ENCODE assay signal across 28 cellular contexts in the genomic region with DNA sequence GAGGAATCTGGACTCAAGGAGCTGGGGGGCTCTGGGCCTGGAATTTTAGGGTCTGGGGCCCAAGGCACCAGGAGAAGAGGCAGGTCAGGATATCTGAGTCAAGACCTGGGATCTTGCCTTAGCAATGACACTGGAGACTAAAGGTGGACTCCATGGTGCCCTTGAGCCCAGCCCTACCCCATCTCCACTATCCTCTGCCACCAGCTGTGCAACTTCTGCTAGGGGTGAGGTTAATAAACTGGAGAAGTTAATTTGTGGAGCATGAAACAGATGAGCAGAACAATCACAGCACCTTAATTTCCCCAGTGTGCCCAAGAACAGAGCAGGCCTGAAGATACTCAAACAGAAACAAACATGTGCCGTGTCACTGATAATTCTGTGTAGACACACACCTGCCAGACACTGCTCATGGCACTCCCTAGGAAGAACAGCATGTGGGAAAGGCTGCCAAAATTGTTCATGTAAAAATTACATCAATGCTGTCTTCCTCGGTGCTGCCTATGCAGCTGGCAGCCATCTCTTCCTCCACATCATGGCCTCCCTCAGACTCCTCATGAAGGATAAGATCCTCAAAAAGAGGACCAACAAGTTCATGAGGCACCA. TPM values are rescaled to one million over a fixed set of nuclear protein-coding genes. Genes with fewer than 3 reads are reported as not detected.
DNase-seq lines count a peak whose midpoint lies in the region; FAIRE-seq and TF ChIP-seq lines count a peak whose summit lies in the region.
"Had no signal": no experiment of that assay in that cellular context is flagged by ENCODE, and none has a peak within 500 bp of the region (broad histone marks: within the 10 kb centered on the region; RNA-seq: fewer than 3 reads in every experiment).

No MANE protein-coding gene starts in this region.

- no peak overlapping the region for H2BK20ac ChIP-seq in H1 (ENCODE audit: low read length)

- H3K14ac ChIP-seq in H1 (ENCODE audit: insufficient read length), result no peak overlapping the region

- H3K18ac ChIP-seq in H1 (ENCODE audit: extremely low read depth, low read length), result no peak overlapping the region

- no peak overlapping the region for H3K4me3 ChIP-seq in CD8-positive, alpha-beta memory T cell (ENCODE audit: low read length)
- H3K4me3 ChIP-seq in H1 (ENCODE audit: extremely low read depth in 1 of 4, insufficient read depth in 2 of 4, low read depth in 3 of 4, low read length in 4 of 4) (no peak overlapping the region), spleen (peak overlapping the region in 4 of 8 donors; percentile 38 to 78 (median 61))
- H3K4me3 ChIP-seq: cardiac muscle cell, mucosa of descending colon, psoas muscle, SJSA1 had no signal

- CTCF ChIA-PET in CD8-positive, alpha-beta memory T cell (lab: Charles Lee), result interaction anchor here (1.8 kb wide), 1 partner anchor 63 kb away, joined by 4 read pairs; no protein-coding TSS in a partner anchor
- CTCF ChIA-PET in H1 (lab: Charles Lee; ENCODE audit: partially characterized antibody), result interaction anchor here (1.2 to 8.1 kb wide), 5 partner anchors 10 to 66 kb away, joined by 4 to 118 read pairs (median 10); partner anchors contain the start of gene HLA-DOA

- no peak overlapping the region for H4K5ac ChIP-seq in H1 (ENCODE audit: insufficient read length, low read depth, low read length)

- TF ChIP-seq EP300 in H1 (IDR thresholded peaks at IDR 0.05; ENCODE audit: borderline replicate concordance in 1 of 2, low read depth in 2 of 2, low read length in 2 of 2), result no peak

- FAIRE-seq in GM19239 (lab: Jason Lieb, UNC) (peak; percentile 65), H1 (lab: Jason Lieb, UNC) (no peak)
- FAIRE-seq: H54, HTR-8/SVneo, kidney, RCC 7860, urothelium cell line had no signal

- H3K4me3 Mint-ChIP-seq in CD8-positive, alpha-beta memory T cell, result peak overlapping the region in 4 of 7 donors; percentile 21 to 98 (median 42)
- H3K4me3 Mint-ChIP-seq: activated CD4-positive, alpha-beta T cell treated with anti-CD3 and anti-CD28 coated beads for 36 hours had no signal

- H3K36me3 ChIP-seq in CD8-positive, alpha-beta memory T cell (ENCODE audit: insufficient read depth, low read length), result peaks cover 10% of the 10 kb centered on the region
- H3K36me3 ChIP-seq in H1 (ENCODE audit: control insufficient read depth in 2 of 4, insufficient read depth in 4 of 4, low read length in 3 of 4) (no peaks in the 10 kb centered on the region), spleen (peaks cover 0 to 52% (median 14%) of the 10 kb centered on the region in 6 donors)
- H3K36me3 ChIP-seq: cardiac muscle cell, neutrophil, SJSA1 had no signal

- H3K56ac ChIP-seq in H1 (replicated peaks; ENCODE audit: insufficient read length, low read depth, low read length), result no peak overlapping the region

- peaks cover 8% of the 10 kb centered on the region; the same call in 1 of the 2 replicates for H3K23me2 ChIP-seq in H1 (ENCODE audit: low read depth, low read length)

- no peaks in the 10 kb centered on the region for H3K27me3 ChIP-seq in CD8-positive, alpha-beta memory T cell (ENCODE audit: insufficient read depth, low read length, poor library complexity, severe bottlenecking)
- H3K27me3 ChIP-seq in H1 (replicated peaks in 1 of 4; ENCODE audit: control insufficient read depth in 3 of 4, extremely low read depth in 1 of 4, insufficient read depth in 3 of 4, low read length in 3 of 4) (peaks cover 0 to 8% (median 3%) of the 10 kb centered on the region in 4 experiments; a peak in 4 of 7 replicates), spleen (replicated peaks in 1 of 7) (no peaks in the 10 kb centered on the region)
- H3K27me3 ChIP-seq: cardiac muscle cell had no signal

- no peaks in the 10 kb centered on the region for H3K27me3 Mint-ChIP-seq in CD8-positive, alpha-beta memory T cell
- H3K27me3 Mint-ChIP-seq: CD4-positive, CD25-positive, alpha-beta regulatory T cell had no signal

- H3K23ac ChIP-seq in H1 (ENCODE audit: insufficient read length), result no peak overlapping the region

- 0 out of 2 replicates have a peak overlapping the region, but pooled peaks have one; percentile 5 for H2BK15ac ChIP-seq in H1 (ENCODE audit: low read length)

- no peak overlapping the region for H3K9ac ChIP-seq in H1 (replicated peaks in 1 of 4; ENCODE audit: extremely low read depth in 1 of 4, low read depth in 3 of 4, low read length in 3 of 4)

- H3K9me3 Mint-ChIP-seq in CD8-positive, alpha-beta memory T cell, result no peaks in the 10 kb centered on the region
- H3K9me3 Mint-ChIP-seq: CD4-positive, CD25-positive, alpha-beta regulatory T cell had no signal

- no peak overlapping the region for H3K4me2 ChIP-seq in H1 (ENCODE audit: insufficient read depth in 1 of 2, low read depth in 2 of 2, low read length in 2 of 2)

- 100% methylated on average over 2 of the region's 2 CpGs; no CpG with 5 or more reads in 1 of the 2 experiments for WGBS in H1 (ENCODE audit: extremely low coverage in 1 of 2, insufficient coverage in 1 of 2, insufficient read length in 1 of 2, insufficient replicate concordance in 2 of 2, low coverage in 1 of 2, low lambda C conversion rate in 2 of 2, missing lambda C conversion rate in 1 of 2), 2 experiments
- WGBS in spleen, 5 donors, result 58 to 74% (median 65%) methylated on average over 2 of the region's 2 CpGs

- TF ChIP-seq RAD21 in H1 (IDR thresholded peaks at IDR 0.05 in 1 of 2, conservative IDR thresholded peaks at IDR 0.05 in 1 of 2; ENCODE audit: low read depth in 2 of 2, low read length in 2 of 2), result no peak

- no peak overlapping the region for H3K27ac ChIP-seq in CD8-positive, alpha-beta memory T cell (ENCODE audit: low read depth, low read length)
- no peak overlapping the region for H3K27ac ChIP-seq in H1 (ENCODE audit: low read depth, low read length)
- H3K27ac ChIP-seq in spleen, result peak overlapping the region in 6 of 8 donors; percentile 16 to 97 (median 92)
- H3K27ac ChIP-seq: cardiac muscle cell, neutrophil, psoas muscle, SJSA1 had no signal

- no peak for DNase-seq in CD8-positive, alpha-beta memory T cell
- DNase-seq in GM19239 (ENCODE audit: insufficient read length, low spot score) (no peak), H1 (ENCODE audit: low read depth in 1 of 2, low spot score in 2 of 2) (no peak), spleen (no peak), NCI-H2029 treated with DMSO at 0.1 percent for 48 hours (lab: John Stamatoyannopoulos, UW) (no peak), NCI-H69 (lab: John Stamatoyannopoulos, UW) (no peak), H4 (ENCODE audit: low spot score) (no peak)
- DNase-seq: activated CD4-positive, alpha-beta T cell treated with anti-CD3 and anti-CD28 coated beads for 36 hours; activated naive CD4-positive, alpha-beta T cell treated with anti-CD3 and anti-CD28 coated beads, Interleukin-2, amount 50 U/mL, for 16 hours; anterior cingulate cortex; CD4-positive, CD25-positive, alpha-beta regulatory T cell; DMS 273 treated with DMSO at 0.1 percent for 48 hours; Kasumi-1; kidney; mucosa of descending colon; MV-4-11; NCI-H1694; NCI-H2171; NCI-H524; psoas muscle; stimulated activated CD8-positive, alpha-beta memory T cell treated with anti-CD3 and anti-CD28 coated beads, Interleukin-4, amount 100 ng/mL, for 48 hours had no signal

- H2AFZ ChIP-seq in H1 (ENCODE audit: low read length), result no peak overlapping the region; the same call in 1 of the 2 replicates

- no peak for TF ChIP-seq POLR2A in H1 (IDR thresholded peaks at IDR 0.05; ENCODE audit: control extremely low read depth in 1 of 2, low read depth in 2 of 2, low read length in 2 of 2)
- no peak for TF ChIP-seq POLR2A in spleen (IDR thresholded peaks at IDR 0.05)

- H3K36me3 Mint-ChIP-seq in CD8-positive, alpha-beta memory T cell, result peaks cover 0 to 67% (median 16%) of the 10 kb centered on the region in 3 donors
- H3K36me3 Mint-ChIP-seq: CD4-positive, CD25-positive, alpha-beta regulatory T cell had no signal

- H2BK12ac ChIP-seq in H1 (ENCODE audit: low read depth, low read length), result no peak overlapping the region

- H3K79me1 ChIP-seq in H1 (ENCODE audit: low read depth, low read length), result no peaks in the 10 kb centered on the region

- H3K27ac Mint-ChIP-seq in CD8-positive, alpha-beta memory T cell, result peak overlapping the region; percentile 18 to 82 (median 58)
- H3K27ac Mint-ChIP-seq: activated CD4-positive, alpha-beta T cell treated with anti-CD3 and anti-CD28 coated beads for 36 hours had no signal

- POLR2A ChIA-PET in CD8-positive, alpha-beta memory T cell (lab: Charles Lee), result interaction anchor here (0.5 to 1.2 kb wide), 2 partner anchors 107 to 162 kb away, joined by 4 to 5 read pairs; no protein-coding TSS in a partner anchor
- POLR2A ChIA-PET in H1 (lab: Charles Lee; ENCODE audit: partially characterized antibody), result interaction anchor here (1.4 kb wide), 2 partner anchors 62 to 110 kb away, joined by 4 read pairs; partner anchors contain the start of gene BRD2

- H4K91ac ChIP-seq in H1 (replicated peaks; ENCODE audit: insufficient read length, low read length), result no peak overlapping the region

- H2BK120ac ChIP-seq in H1 (replicated peaks; ENCODE audit: low read depth, low read length), result no peak overlapping the region

- no peak overlapping the region for H2AK5ac ChIP-seq in H1 (ENCODE audit: low read depth, low read length)

- intact Hi-C loops in spleen (cut with DNase I; ENCODE audit: low total_unique reads), result no loop called here

- H3K4me1 ChIP-seq in CD8-positive, alpha-beta memory T cell (ENCODE audit: insufficient read depth, low read length), result peaks cover 18% of the 10 kb centered on the region
- peaks cover 2 to 8% (median 5%) of the 10 kb centered on the region in 4 experiments; a peak in 6 of 7 replicates for H3K4me1 ChIP-seq in H1 (replicated peaks in 1 of 4; ENCODE audit: control insufficient read depth in 3 of 4, insufficient read depth in 4 of 4, low read length in 3 of 4)
- peaks cover 13 to 95% (median 71%) of the 10 kb centered on the region in 6 donors for H3K4me1 ChIP-seq in spleen
- H3K4me1 ChIP-seq: psoas muscle, SJSA1 had no signal

- H3K4ac ChIP-seq in H1 (replicated peaks; ENCODE audit: insufficient read length, low read depth, low read length), result no peak overlapping the region

- no peak overlapping the region for H2BK5ac ChIP-seq in H1 (ENCODE audit: low read depth, low read length)

- no peaks in the 10 kb centered on the region for H3K79me2 ChIP-seq in H1 (ENCODE audit: control insufficient read depth in 1 of 2, insufficient read depth in 2 of 2, low read length in 2 of 2)

- H4K8ac ChIP-seq in H1 (ENCODE audit: extremely low read depth, insufficient read depth, low read length), result no peak overlapping the region

- no peak for TF ChIP-seq CTCF in H1 (IDR thresholded peaks at IDR 0.05; ENCODE audit: control extremely low read depth in 1 of 3, insufficient read depth in 1 of 3, low read depth in 1 of 3, low read length in 3 of 3)
- TF ChIP-seq CTCF in spleen (IDR thresholded peaks at IDR 0.05 in 8 of 11, conservative IDR thresholded peaks at IDR 0.05 in 3 of 11), result no peak

- H3K9me3 ChIP-seq in CD8-positive, alpha-beta memory T cell (ENCODE audit: low read length), result no peaks in the 10 kb centered on the region
- no peaks in the 10 kb centered on the region for H3K9me3 ChIP-seq in H1 (ENCODE audit: insufficient read depth in 2 of 2, low read depth in 1 of 2, low read length in 1 of 2)
- no peaks in the 10 kb centered on the region for H3K9me3 ChIP-seq in spleen
- H3K9me3 ChIP-seq: mucosa of descending colon, neutrophil, psoas muscle, SJSA1 had no signal

- peaks cover 0 to 3% of the 10 kb centered on the region in 2 experiments for H4K20me1 ChIP-seq in H1 (replicated peaks in 1 of 2; ENCODE audit: control insufficient read depth in 1 of 2, insufficient read depth in 2 of 2, low read length in 2 of 2)

- peaks cover 48 to 79% (median 73%) of the 10 kb centered on the region in 3 donors for H3K4me1 Mint-ChIP-seq in CD8-positive, alpha-beta memory T cell

RNA-seq across cellular contexts. Expression of gene HLA-DPB1, which starts 3.2 kb away (rescaled TPM):
- total RNA-seq in CD8-positive, alpha-beta memory T cell, result 10 to 100 TPM; 20.8 to 25.1 TPM
- 178 TPM for polyA plus RNA-seq in CD8-positive, alpha-beta memory T cell
- 32.3 and 37.8 TPM in 2 replicates for total RNA-seq in H1 (2021; fragmentation: NEBNext Ultra II Directional; extraction: Animal tissue kit (Norgen Biotek cat#: 25700))
- polyA plus RNA-seq in H1 (2011; rRNA removed) (58.8 and 62.8 TPM in 2 replicates), spleen (100 to 1,000 TPM; 543 to 817 (median 574) TPM)
- 81.9 TPM for polyA plus RNA-seq in H1 (2011; cell fraction: cytosol; rRNA removed)
- polyA plus RNA-seq in H1 (2011; cell fraction: nucleus; rRNA removed), result 41.7 TPM
- 46.1 to 60.1 TPM (median 55.5 TPM) in 4 replicates for polyA plus RNA-seq in H1 (2012, experiment 1 of 2)
- polyA plus RNA-seq in H1 (2012, experiment 2 of 2), result 46.2 TPM
- polyA plus RNA-seq in H1 (2013, experiment 1 of 2), result 35.2 TPM
- 34.9 TPM for polyA plus RNA-seq in H1 (2013, experiment 2 of 2)
- 32.8 and 39.3 TPM in 2 replicates for polyA minus RNA-seq in H1 (2011; rRNA and poly(A)+ RNA removed)
- polyA minus RNA-seq in H1 (2011; cell fraction: cytosol; rRNA and poly(A)+ RNA removed), result 15.7 TPM
- 13.9 TPM for polyA minus RNA-seq in H1 (2011; cell fraction: nucleus; rRNA and poly(A)+ RNA removed)
- 100 to 1,000 TPM; 209 to 647 (median 414) TPM for total RNA-seq in spleen
- 25.4 and 47.3 TPM in 2 replicates for total RNA-seq in H4 (2014; rRNA removed; shearing (Covaris generic))
- total RNA-seq: SJSA1 had no signal

RNA-seq across cellular contexts. Expression of gene HLA-DPA1, which starts 5.6 kb away (rescaled TPM):
- 10 to 100 TPM; 69.8 to 71.7 TPM for total RNA-seq in CD8-positive, alpha-beta memory T cell
- polyA plus RNA-seq in CD8-positive, alpha-beta memory T cell, result 156 TPM
- 6.2 and 6.8 TPM in 2 replicates for total RNA-seq in H1 (2021; fragmentation: NEBNext Ultra II Directional; extraction: Animal tissue kit (Norgen Biotek cat#: 25700))
- polyA plus RNA-seq in H1 (2011; rRNA removed), result 8.4 and 13.1 TPM in 2 replicates
- polyA plus RNA-seq in H1 (2011; cell fraction: cytosol; rRNA removed), result 6.7 TPM
- 5.8 TPM for polyA plus RNA-seq in H1 (2011; cell fraction: nucleus; rRNA removed)
- 7.1 to 9.1 TPM (median 7.7 TPM) in 4 replicates for polyA plus RNA-seq in H1 (2012, experiment 1 of 2)
- polyA plus RNA-seq in H1 (2012, experiment 2 of 2), result 6.4 TPM
- polyA plus RNA-seq in H1 (2013, experiment 1 of 2), result 8.5 TPM
- 8.4 TPM for polyA plus RNA-seq in H1 (2013, experiment 2 of 2)
- 5.5 and 5.8 TPM in 2 replicates for polyA minus RNA-seq in H1 (2011; rRNA and poly(A)+ RNA removed)
- polyA minus RNA-seq in H1 (2011; cell fraction: cytosol; rRNA and poly(A)+ RNA removed), result 4.3 TPM
- 2.4 TPM for polyA minus RNA-seq in H1 (2011; cell fraction: nucleus; rRNA and poly(A)+ RNA removed)
- 100 to 1,000 TPM; 253 to 621 (median 517) TPM for total RNA-seq in spleen
- polyA plus RNA-seq in spleen, result 100 to 1,000 TPM; 346 to 466 (median 352) TPM
- 5.2 and 5.4 TPM in 2 replicates for total RNA-seq in H4 (2014; rRNA removed; shearing (Covaris generic))
- total RNA-seq: SJSA1 had no signal

Comparison
In these comparisons a context has a peak if more than half of its experiments do, and no peak if none do; other contexts are left out.
1. H3K27ac ChIP-seq: peak in spleen (6 of 8); none in CD8-positive, alpha-beta memory T cell (single experiment) and H1 (single experiment).